17 cellular contexts compared by ENCODE assay signal in genomic region chr10:5512881-5513698, GRCh38. TPM values are rescaled to one million over a fixed set of nuclear protein-coding genes. Genes with fewer than 3 reads are reported as not detected.
DNase-seq lines count a peak whose midpoint lies in the region; ATAC-seq and TF ChIP-seq lines count a peak whose summit lies in the region.
"Had no signal": no experiment of that assay in that cellular context is flagged by ENCODE, and none has a peak within 500 bp of the region (broad histone marks: within the 10 kb centered on the region; RNA-seq: fewer than 3 reads in every experiment).

No MANE protein-coding gene starts in this region.

- no peaks in the 10 kb centered on the region for H3K4me1 Mint-ChIP-seq in MCF 10A (ENCODE audit: insufficient read depth, unreplicated experiment)
- no peaks in the 10 kb centered on the region for H3K4me1 Mint-ChIP-seq in activated T-helper 17 cell treated with anti-CD3 and anti-CD28 coated beads, Interleukin-2, amount 50 U/mL, for 72 hours
- peaks cover 16% of the 10 kb centered on the region for H3K4me1 Mint-ChIP-seq in neural crest cell
- H3K4me1 Mint-ChIP-seq in CD8-positive, alpha-beta T cell (ENCODE audit: low read depth) = peaks cover 9% of the 10 kb centered on the region

- TF ChIP-seq POLR2A in breast epithelium (IDR thresholded peaks at IDR 0.05) = no peak

- H3K36me3 ChIP-seq in breast epithelium = no peaks in the 10 kb centered on the region
- no peaks in the 10 kb centered on the region for H3K36me3 ChIP-seq in CD8-positive, alpha-beta T cell (ENCODE audit: insufficient read depth, low read length)
- H3K36me3 ChIP-seq: heart right ventricle, SJSA1 had no signal

- CTCF ChIA-PET in MCF 10A (lab: Yijun Ruan, JAX) = interaction anchor here (2.1 kb wide), 1 partner anchor 110 kb away, joined by 8 read pairs; no protein-coding TSS in a partner anchor
- CTCF ChIA-PET in CD8-positive, alpha-beta T cell (lab: Charles Lee) = no interaction called here

- POLR2A ChIA-PET in MCF 10A (lab: Yijun Ruan, JAX) = interaction anchor here (1.7 kb wide), 1 partner anchor 11 kb away, joined by 5 read pairs; no protein-coding TSS in a partner anchor
- POLR2A ChIA-PET in CD8-positive, alpha-beta T cell (lab: Charles Lee) = no interaction called here

- H3K4me1 ChIP-seq in breast epithelium = peaks cover 0 to 5% of the 10 kb centered on the region in 2 donors
- peaks cover 9% of the 10 kb centered on the region for H3K4me1 ChIP-seq in CD8-positive, alpha-beta T cell (ENCODE audit: insufficient read depth, low read length)
- H3K4me1 ChIP-seq: heart right ventricle, SJSA1 had no signal

- H3K27me3 ChIP-seq in breast epithelium = no peaks in the 10 kb centered on the region
- no peaks in the 10 kb centered on the region for H3K27me3 ChIP-seq in CD8-positive, alpha-beta T cell (ENCODE audit: insufficient read depth, low read length)
- H3K27me3 ChIP-seq: SJSA1 had no signal

- H3K36me3 Mint-ChIP-seq in MCF 10A (ENCODE audit: insufficient read depth, unreplicated experiment) (no peaks in the 10 kb centered on the region), neural crest cell (ENCODE audit: low read depth) (no peaks in the 10 kb centered on the region)
- H3K36me3 Mint-ChIP-seq in activated T-helper 17 cell treated with anti-CD3 and anti-CD28 coated beads, Interleukin-2, amount 50 U/mL, for 72 hours (ENCODE audit: low read depth) = no peaks in the 10 kb centered on the region
- no peaks in the 10 kb centered on the region for H3K36me3 Mint-ChIP-seq in CD8-positive, alpha-beta T cell

- no peaks in the 10 kb centered on the region for H3K9me3 ChIP-seq in breast epithelium
- no peaks in the 10 kb centered on the region for H3K9me3 ChIP-seq in CD8-positive, alpha-beta T cell (ENCODE audit: low read length)
- H3K9me3 ChIP-seq: heart right ventricle, mucosa of descending colon, SJSA1 had no signal

- no TSS peak for BruUV-seq in MCF 10A (replicated peaks; lab: Mats Ljungman, UMichigan)

- H3K27ac Mint-ChIP-seq in MCF 10A (ENCODE audit: low read depth, unreplicated experiment) (no peak overlapping the region), neural crest cell (ENCODE audit: unreplicated experiment) (peak overlapping the region; percentile 32)
- H3K27ac Mint-ChIP-seq in activated T-helper 17 cell treated with anti-CD3 and anti-CD28 coated beads, Interleukin-2, amount 50 U/mL, for 72 hours = no peak overlapping the region
- no peak overlapping the region for H3K27ac Mint-ChIP-seq in CD8-positive, alpha-beta T cell

- peak; percentile 39 to 46 for DNase-seq in breast epithelium (ENCODE audit: low spot score in 2 of 2)
- no peak for DNase-seq in MCF 10A (ENCODE audit: unreplicated experiment)
- DNase-seq in neural crest cell (ENCODE audit: low read depth, low spot score) = no peak
- DNase-seq in superior temporal gyrus (ENCODE audit: extremely low spot score) = peak; percentile 56
- no peak for DNase-seq in D341Med (ENCODE audit: low spot score)
- no peak for DNase-seq in activated CD8-positive, alpha-beta memory T cell treated with anti-CD3 and anti-CD28 coated beads for 24 hours
- no peak for DNase-seq in CD8-positive, alpha-beta T cell
- DNase-seq: activated CD8-positive, alpha-beta memory T cell treated with anti-CD3 and anti-CD28 coated beads, Interleukin-2, amount 50 U/mL, for 4 hours; amniotic stem cell; cortex of kidney; heart right ventricle; kidney glomerular epithelial cell; MM.1S had no signal

- H3K4me3 Mint-ChIP-seq in MCF 10A (ENCODE audit: unreplicated experiment) (no peak overlapping the region), neural crest cell (no peak overlapping the region)
- no peak overlapping the region for H3K4me3 Mint-ChIP-seq in activated T-helper 17 cell treated with anti-CD3 and anti-CD28 coated beads, Interleukin-2, amount 50 U/mL, for 72 hours
- H3K4me3 Mint-ChIP-seq in CD8-positive, alpha-beta T cell = no peak overlapping the region

- no peak overlapping the region for H3K4me3 ChIP-seq in breast epithelium
- no peak overlapping the region for H3K4me3 ChIP-seq in CD8-positive, alpha-beta T cell (ENCODE audit: low read depth, low read length)
- H3K4me3 ChIP-seq: heart right ventricle, mucosa of descending colon, SJSA1 had no signal

- ATAC-seq in activated T-helper 17 cell treated with anti-CD3 and anti-CD28 coated beads, Interleukin-2, amount 50 U/mL, for 72 hours (replicated peaks) = peak; percentile 40
- ATAC-seq in CD8-positive, alpha-beta T cell = no peak
- ATAC-seq: esophagus mucosa, heart right ventricle, mucosa of descending colon had no signal

- no peak for TF ChIP-seq CTCF in breast epithelium (IDR thresholded peaks at IDR 0.05)
- TF ChIP-seq CTCF in MCF 10A (IDR thresholded peaks at IDR 0.05; ENCODE audit: unreplicated experiment) = no peak
- no peak for TF ChIP-seq CTCF in neural crest cell (conservative IDR thresholded peaks at IDR 0.05)
- TF ChIP-seq CTCF in CD8-positive, alpha-beta T cell (IDR thresholded peaks at IDR 0.05) = no peak

- H3K27ac ChIP-seq in breast epithelium = peak overlapping the region in 1 of 2 donors; percentile 17
- no peak overlapping the region for H3K27ac ChIP-seq in CD8-positive, alpha-beta T cell (ENCODE audit: low read depth, low read length)
- H3K27ac ChIP-seq: heart right ventricle, SJSA1 had no signal

- H3K27me3 Mint-ChIP-seq in MCF 10A (ENCODE audit: insufficient read depth, unreplicated experiment) = no peaks in the 10 kb centered on the region
- peaks cover 11% of the 10 kb centered on the region for H3K27me3 Mint-ChIP-seq in activated T-helper 17 cell treated with anti-CD3 and anti-CD28 coated beads, Interleukin-2, amount 50 U/mL, for 72 hours
- no peaks in the 10 kb centered on the region for H3K27me3 Mint-ChIP-seq in neural crest cell (ENCODE audit: low read depth)
- peaks cover 8% of the 10 kb centered on the region for H3K27me3 Mint-ChIP-seq in CD8-positive, alpha-beta T cell (ENCODE audit: low read depth)

- intact Hi-C loops in breast epithelium (cut with DNase I; ENCODE audit: low total_unique reads) = no loop called here
- intact Hi-C loops in MCF 10A (cut with micrococcal nuclease) = no loop called here
- intact Hi-C loops in CD8-positive, alpha-beta T cell (cut with DNase I, micrococcal nuclease) = no loop called here

- H3K9me3 Mint-ChIP-seq in MCF 10A (ENCODE audit: unreplicated experiment) = no peaks in the 10 kb centered on the region
- no peaks in the 10 kb centered on the region for H3K9me3 Mint-ChIP-seq in activated T-helper 17 cell treated with anti-CD3 and anti-CD28 coated beads, Interleukin-2, amount 50 U/mL, for 72 hours
- peaks cover 3% of the 10 kb centered on the region for H3K9me3 Mint-ChIP-seq in neural crest cell
- H3K9me3 Mint-ChIP-seq in CD8-positive, alpha-beta T cell = no peaks in the 10 kb centered on the region

RNA-seq across cellular contexts. Expression of gene CALML3, which starts 11.7 kb away (rescaled TPM):
- total RNA-seq in breast epithelium (10 to 100 TPM in 1 of 3 donors, 1 to 10 TPM in 1, not detected in 1; 3.6 to 13.5 TPM), MCF 10A (2022) (0.25 and 0.75 TPM in 2 replicates), neural crest cell (not detected in 2 replicates)
- not detected for total RNA-seq in activated T-helper 17 cell treated with anti-CD3 and anti-CD28 coated beads, Interleukin-2, amount 50 U/mL, for 72 hours
- total RNA-seq in CD8-positive, alpha-beta T cell = not detected
- total RNA-seq: heart right ventricle, SJSA1 had no signal

RNA-seq across cellular contexts. Expression of gene CALML5, which starts 13.7 kb away (rescaled TPM):
- 10 to 100 TPM in 2 of 3 donors, not detected in 1; 31.0 to 31.1 TPM for total RNA-seq in breast epithelium
- total RNA-seq in MCF 10A (2022) = not detected in 2 replicates
- not detected for total RNA-seq in activated T-helper 17 cell treated with anti-CD3 and anti-CD28 coated beads, Interleukin-2, amount 50 U/mL, for 72 hours
- not detected in 2 replicates for total RNA-seq in neural crest cell
- not detected for total RNA-seq in CD8-positive, alpha-beta T cell
- total RNA-seq: heart right ventricle, mucosa of descending colon, SJSA1 had no signal

Comparison
In these comparisons a context has a peak if more than half of its experiments do, and no peak if none do; other contexts are left out.
1. DNase-seq: peak in breast epithelium (2 of 2) and superior temporal gyrus (single experiment); none in MCF 10A (single experiment), neural crest cell (single experiment), D341Med (single experiment), activated CD8-positive, alpha-beta memory T cell treated with anti-CD3 and anti-CD28 coated beads for 24 hours (single experiment) and CD8-positive, alpha-beta T cell (0 of 7).